8 cellular contexts compared by ENCODE assay signal in the genomic region with DNA sequence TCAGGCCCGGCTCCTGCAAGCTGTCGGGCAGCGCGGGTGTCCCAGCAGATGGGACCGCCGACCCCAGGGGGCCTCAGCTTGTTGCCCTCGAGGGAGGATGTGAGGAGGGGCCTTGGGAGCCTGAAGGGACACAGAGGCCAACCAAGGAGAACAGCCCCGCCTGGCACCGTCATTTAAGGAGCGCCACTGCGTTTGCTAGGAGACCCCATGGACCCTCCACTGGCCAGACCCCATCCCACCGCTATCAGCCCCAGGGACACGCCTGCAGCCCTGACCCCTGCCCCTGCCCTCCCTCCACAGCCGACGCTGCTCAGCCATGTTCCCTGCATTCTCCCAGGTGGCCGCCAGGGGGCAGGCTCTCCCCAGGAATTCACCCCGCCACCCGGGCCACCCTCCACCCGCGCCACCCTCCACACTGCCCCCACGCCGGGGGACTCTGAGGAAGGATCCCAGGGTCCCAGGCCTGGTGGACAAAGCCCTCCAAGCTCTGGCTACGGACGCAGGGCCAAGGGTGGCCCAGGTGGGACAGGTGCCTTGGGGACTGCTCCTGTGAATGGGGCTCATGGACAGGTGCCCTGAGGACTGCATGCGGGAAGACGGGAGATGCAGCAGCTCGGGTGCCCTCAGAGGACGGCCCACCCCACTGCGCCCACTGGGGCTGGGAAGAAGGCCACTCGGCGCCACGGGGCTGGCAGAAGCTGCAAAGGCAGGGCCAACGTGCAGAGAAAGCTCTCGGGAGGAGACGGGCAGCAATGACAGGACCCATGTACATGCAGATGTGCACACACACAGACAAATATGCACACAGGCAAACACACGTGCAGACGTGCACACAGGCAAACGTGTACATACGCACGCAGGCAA. TPM values are rescaled to one million over a fixed set of nuclear protein-coding genes. Genes with fewer than 3 reads are reported as not detected.
DNase-seq lines count a peak whose midpoint lies in the region; ATAC-seq and TF ChIP-seq lines count a peak whose summit lies in the region.

No MANE protein-coding gene starts in this region.

- peaks cover 7% of the 10 kb centered on the region for H3K4me1 ChIP-seq in smooth muscle cell (ENCODE audit: low read depth)

- POLR2A ChIA-PET in AG04450 (lab: Yijun Ruan, JAX): interaction anchor here (0.6 kb wide), 1 partner anchor 220 kb away, joined by 7 read pairs; no protein-coding TSS in a partner anchor

- intact Hi-C loops in left ventricle myocardium superior (cut with micrococcal nuclease): no loop called here

- H3K27ac ChIP-seq in AG04450 (ENCODE audit: low read depth, low read length) (no peak overlapping the region), smooth muscle cell (ENCODE audit: low read depth) (no peak overlapping the region)

- DNase-seq in AG04450 (ENCODE audit: low read depth, low spot score) (no peak), GM19240 (ENCODE audit: insufficient read length, low spot score) (peak; percentile 90), SKM-1 treated with dmso at 0.1 percent for 144 hours (lab: John Stamatoyannopoulos, UW; ENCODE audit: unreplicated experiment) (peak; percentile 21), left ventricle myocardium superior (peak; percentile 83), smooth muscle cell (lab: John Stamatoyannopoulos, UW; ENCODE audit: unreplicated experiment) (peak; percentile 37)
- peak; percentile 70 for DNase-seq in activated naive CD8-positive, alpha-beta T cell treated with anti-CD3 and anti-CD28 coated beads for 36 hours

- H3K79me2 ChIP-seq in smooth muscle cell (ENCODE audit: low read depth): peaks cover 5% of the 10 kb centered on the region

- no peak overlapping the region for H3K27ac Mint-ChIP-seq in activated naive CD8-positive, alpha-beta T cell treated with anti-CD3 and anti-CD28 coated beads for 36 hours

- H3K4me3 ChIP-seq in AG04450 (ENCODE audit: low read depth, low read length) (no peak overlapping the region), smooth muscle cell (no peak overlapping the region)

- H3K9ac ChIP-seq in smooth muscle cell (ENCODE audit: low read depth): no peak overlapping the region

- no peak overlapping the region for H3K4me2 ChIP-seq in smooth muscle cell

- 53% methylated on average over 40 of the region's 40 CpGs for WGBS in smooth muscle cell (ENCODE audit: low lambda C conversion rate)

- no peaks in the 10 kb centered on the region for H3K36me3 ChIP-seq in smooth muscle cell (ENCODE audit: low read depth)

- peaks cover 5% of the 10 kb centered on the region for H3K36me3 Mint-ChIP-seq in activated naive CD8-positive, alpha-beta T cell treated with anti-CD3 and anti-CD28 coated beads for 36 hours

- H3K27me3 Mint-ChIP-seq in activated naive CD8-positive, alpha-beta T cell treated with anti-CD3 and anti-CD28 coated beads for 36 hours: no peaks in the 10 kb centered on the region

- CTCF ChIA-PET in AG04450 (lab: Charles Lee): interaction anchor here (0.6 to 1.1 kb wide), 9 partner anchors 10 to 540 kb away, joined by 3 to 6 read pairs (median 3); a partner anchor contains a TSS

- ATAC-seq in left ventricle myocardium superior: peak; percentile 51
- ATAC-seq in GM19467 (IDR thresholded peaks at IDR 0.05; ENCODE audit: unreplicated experiment): no peak
- ATAC-seq in HG03521 (IDR thresholded peaks at IDR 0.05; ENCODE audit: unreplicated experiment): no peak

- H3K9me3 ChIP-seq in AG04450 (ENCODE audit: control insufficient read depth, insufficient read depth, low read length) (peaks cover 8% of the 10 kb centered on the region; the same call in 1 of the 2 replicates), smooth muscle cell (replicated peaks; ENCODE audit: low read depth) (no peaks in the 10 kb centered on the region)

- no peak overlapping the region for H2AFZ ChIP-seq in smooth muscle cell (ENCODE audit: low read depth)

- no peaks in the 10 kb centered on the region for H3K9me3 Mint-ChIP-seq in activated naive CD8-positive, alpha-beta T cell treated with anti-CD3 and anti-CD28 coated beads for 36 hours

- TF ChIP-seq CTCF in AG04450 (IDR thresholded peaks at IDR 0.05; ENCODE audit: low read depth, low read length): peak; percentile 78
- TF ChIP-seq CTCF in smooth muscle cell (IDR thresholded peaks at IDR 0.05; ENCODE audit: borderline replicate concordance, insufficient read depth, poor library complexity, severe bottlenecking): peak; percentile 96

- H3K27me3 ChIP-seq in AG04450 (ENCODE audit: control insufficient read depth, insufficient read depth, low read length) (no peaks in the 10 kb centered on the region), smooth muscle cell (ENCODE audit: low read depth) (no peaks in the 10 kb centered on the region)

- H3K4me3 Mint-ChIP-seq in activated naive CD8-positive, alpha-beta T cell treated with anti-CD3 and anti-CD28 coated beads for 36 hours: no peak overlapping the region

- H3F3A ChIP-seq in smooth muscle cell (ENCODE audit: low read depth): no peaks in the 10 kb centered on the region

- peaks cover 22% of the 10 kb centered on the region for H4K20me1 ChIP-seq in smooth muscle cell (ENCODE audit: low read depth)

- H3K4me1 Mint-ChIP-seq in activated naive CD8-positive, alpha-beta T cell treated with anti-CD3 and anti-CD28 coated beads for 36 hours: peaks cover 15% of the 10 kb centered on the region

RNA-seq across cellular contexts. Expression of a gene that starts 34.4 kb away (rescaled TPM):
- polyA plus RNA-seq in AG04450 (2011; rRNA removed) (10.3 and 17.2 TPM in 2 replicates), smooth muscle cell (27.2 and 29.9 TPM in 2 replicates)
- polyA minus RNA-seq in AG04450 (2011; rRNA and poly(A)+ RNA removed): 30.0 and 51.9 TPM in 2 replicates
- 10 to 100 TPM; 12.9 to 14.8 TPM for total RNA-seq in activated naive CD8-positive, alpha-beta T cell treated with anti-CD3 and anti-CD28 coated beads for 36 hours
- total RNA-seq in left ventricle myocardium superior (34.7 TPM), smooth muscle cell (8.2 and 13.2 TPM in 2 replicates)

RNA-seq across cellular contexts. Expression of a gene that starts 39.3 kb away (rescaled TPM):
- polyA plus RNA-seq in AG04450 (2011; rRNA removed): 9.3 and 11.2 TPM in 2 replicates
- 6.5 and 6.8 TPM in 2 replicates for polyA minus RNA-seq in AG04450 (2011; rRNA and poly(A)+ RNA removed)
- 10 to 100 TPM; 33.0 to 34.4 TPM for total RNA-seq in activated naive CD8-positive, alpha-beta T cell treated with anti-CD3 and anti-CD28 coated beads for 36 hours
- 13.5 TPM for total RNA-seq in left ventricle myocardium superior
- total RNA-seq in smooth muscle cell: 16.7 and 17.5 TPM in 2 replicates
- 17.3 and 22.5 TPM in 2 replicates for polyA plus RNA-seq in smooth muscle cell

RNA-seq across cellular contexts. Expression of a gene that starts 42.3 kb away (rescaled TPM):
- not detected in 2 replicates for polyA plus RNA-seq in AG04450 (2011; rRNA removed)
- not detected in 2 replicates for polyA minus RNA-seq in AG04450 (2011; rRNA and poly(A)+ RNA removed)
- total RNA-seq in activated naive CD8-positive, alpha-beta T cell treated with anti-CD3 and anti-CD28 coated beads for 36 hours: under 1 TPM; 0.24 to 0.39 TPM
- 0.22 TPM for total RNA-seq in left ventricle myocardium superior
- total RNA-seq in smooth muscle cell: 1.7 and 6.2 TPM in 2 replicates
- 1.2 and 9.0 TPM in 2 replicates for polyA plus RNA-seq in smooth muscle cell

RNA-seq across cellular contexts. Expression of a gene that starts 59.2 kb away (rescaled TPM):
- polyA plus RNA-seq in AG04450 (2011; rRNA removed) (0.84 and 0.99 TPM in 2 replicates), smooth muscle cell (9.3 and 9.4 TPM in 2 replicates)
- 0.43 and 1.1 TPM in 2 replicates for polyA minus RNA-seq in AG04450 (2011; rRNA and poly(A)+ RNA removed)
- total RNA-seq in activated naive CD8-positive, alpha-beta T cell treated with anti-CD3 and anti-CD28 coated beads for 36 hours: 1 to 10 TPM; 2.8 to 3.1 TPM
- total RNA-seq in left ventricle myocardium superior (2.0 TPM), smooth muscle cell (1.1 and 1.7 TPM in 2 replicates)
